ENCODE assay signal across 24 cellular contexts in genomic region chr1:156876281-156876680, GRCh38. TPM values are rescaled to one million over a fixed set of nuclear protein-coding genes. Genes with fewer than 3 reads are reported as not detected.
A peak's percentile ranks its signal among the peaks of the same experiment; 100 is the strongest.
DNase-seq lines count a peak whose midpoint lies in the region; ATAC-seq and TF ChIP-seq lines count a peak whose summit lies in the region.
"Had no signal": no experiment of that assay in that cellular context is flagged by ENCODE, and none has a peak within 500 bp of the region (broad histone marks: within the 10 kb centered on the region; RNA-seq: fewer than 3 reads in every experiment).

No MANE protein-coding gene starts in this region.

- no peaks in the 10 kb centered on the region for H3K9me3 ChIP-seq in thyroid gland
- H3K9me3 ChIP-seq: gastroesophageal sphincter, lower lobe of right lung, prostate gland, upper lobe of left lung had no signal

- H3K4me3 Mint-ChIP-seq in endothelial cell (ENCODE audit: unreplicated experiment): no peak overlapping the region
- H3K4me3 Mint-ChIP-seq: activated naive CD8-positive, alpha-beta T cell treated with anti-CD3 and anti-CD28 coated beads, Interleukin-2, amount 50 U/mL, for 24 hours; activated T-helper 17 cell treated with anti-CD3 and anti-CD28 coated beads, Interleukin-2, amount 50 U/mL, for 72 hours; CD4-positive, alpha-beta memory T cell; HFFc6; naive B cell; stimulated activated naive B cell treated with anti-CD40 and anti-IgM and Interleukin-4, amounts not matched to agents 10 μg/mL and 1 μg/mL and 100 μg/mL, for 72 hours had no signal

- ATAC-seq in Right ventricle myocardium inferior (no peak), left ventricle myocardium superior (no peak)
- ATAC-seq: activated CD4-positive, CD25-positive, alpha-beta regulatory T cell treated with anti-CD3 and anti-CD28 coated beads, Interleukin-2, amount 50 U/mL, for 24 hours; activated naive CD8-positive, alpha-beta T cell treated with anti-CD3 and anti-CD28 coated beads, Interleukin-2, amount 50 U/mL, for 24 hours; activated T-helper 17 cell treated with anti-CD3 and anti-CD28 coated beads, Interleukin-2, amount 50 U/mL, for 72 hours; gastroesophageal sphincter; lower lobe of right lung; stimulated activated naive B cell treated with anti-CD40 and anti-IgM and Interleukin-4, amounts not matched to agents 10 μg/mL and 1 μg/mL and 100 μg/mL, for 72 hours had no signal

- DNase-seq in Right ventricle myocardium inferior (ENCODE audit: missing footprints) (peak; percentile 59), left ventricle myocardium superior (no peak), endothelial cell (ENCODE audit: low spot score) (peak; percentile 59), retinal pigment epithelial cell (ENCODE audit: low read depth) (no peak), GF-D8 (lab: John Stamatoyannopoulos, UW) (no peak), thyroid gland (no peak)
- DNase-seq: 8988T; activated naive CD8-positive, alpha-beta T cell treated with anti-CD3 and anti-CD28 coated beads, Interleukin-2, amount 50 U/mL, for 24 hours; CD4-positive, alpha-beta memory T cell; DMS79 treated with DMSO at 0.1 percent for 48 hours; HFFc6; lower lobe of right lung; MV-4-11; naive B cell; NCI-H2029 treated with DMSO at 0.1 percent for 48 hours; NCI-H524 treated with DMSO at 0.1 percent for 48 hours; stimulated activated CD4-positive, alpha-beta T cell treated with anti-CD3 and anti-CD28 coated beads, Interleukin-12 subunit alpha, Interleukin-12 subunit beta, amount 100 ng/mL, for 4 hours; stimulated activated naive B cell treated with anti-CD40 and anti-IgM and Interleukin-4, amounts not matched to agents 10 μg/mL and 1 μg/mL and 100 μg/mL, for 72 hours; T-helper 2 cell had no signal

- peaks cover 10% of the 10 kb centered on the region for H3K27me3 Mint-ChIP-seq in endothelial cell (ENCODE audit: unreplicated experiment)

- intact Hi-C loops in Right ventricle myocardium inferior (cut with DNase I): no loop called here
- intact Hi-C loops in left ventricle myocardium superior (cut with micrococcal nuclease): no loop called here
- intact Hi-C loops in thyroid gland (cut with DNase I): no loop called here

- H3K27ac Mint-ChIP-seq in endothelial cell (ENCODE audit: unreplicated experiment): no peak overlapping the region
- H3K27ac Mint-ChIP-seq: activated naive CD8-positive, alpha-beta T cell treated with anti-CD3 and anti-CD28 coated beads, Interleukin-2, amount 50 U/mL, for 24 hours; activated T-helper 17 cell treated with anti-CD3 and anti-CD28 coated beads, Interleukin-2, amount 50 U/mL, for 72 hours; CD4-positive, alpha-beta memory T cell; HFFc6; naive B cell; stimulated activated naive B cell treated with anti-CD40 and anti-IgM and Interleukin-4, amounts not matched to agents 10 μg/mL and 1 μg/mL and 100 μg/mL, for 72 hours had no signal

- 28 to 39% methylated on average over 4 to 20 of the region's 21 CpGs for WGBS in thyroid gland, 2 donors

- no peaks in the 10 kb centered on the region for H3K9me3 Mint-ChIP-seq in endothelial cell (ENCODE audit: unreplicated experiment)
- H3K9me3 Mint-ChIP-seq: activated naive CD8-positive, alpha-beta T cell treated with anti-CD3 and anti-CD28 coated beads, Interleukin-2, amount 50 U/mL, for 24 hours; activated T-helper 17 cell treated with anti-CD3 and anti-CD28 coated beads, Interleukin-2, amount 50 U/mL, for 72 hours; CD4-positive, alpha-beta memory T cell; HFFc6; naive B cell; stimulated activated naive B cell treated with anti-CD40 and anti-IgM and Interleukin-4, amounts not matched to agents 10 μg/mL and 1 μg/mL and 100 μg/mL, for 72 hours had no signal

- no peaks in the 10 kb centered on the region for H3K4me1 ChIP-seq in thyroid gland
- H3K4me1 ChIP-seq: gastroesophageal sphincter, lower lobe of right lung, prostate gland, upper lobe of left lung had no signal

- no peak overlapping the region for H3K27ac ChIP-seq in thyroid gland
- H3K27ac ChIP-seq: gastroesophageal sphincter, lower lobe of right lung, prostate gland, upper lobe of left lung had no signal

- no peak for TF ChIP-seq POLR2A in thyroid gland (IDR thresholded peaks at IDR 0.05)

- H3K4me1 Mint-ChIP-seq in endothelial cell (ENCODE audit: unreplicated experiment): no peaks in the 10 kb centered on the region
- H3K4me1 Mint-ChIP-seq: activated naive CD8-positive, alpha-beta T cell treated with anti-CD3 and anti-CD28 coated beads, Interleukin-2, amount 50 U/mL, for 24 hours; activated T-helper 17 cell treated with anti-CD3 and anti-CD28 coated beads, Interleukin-2, amount 50 U/mL, for 72 hours; CD4-positive, alpha-beta memory T cell; naive B cell; stimulated activated naive B cell treated with anti-CD40 and anti-IgM and Interleukin-4, amounts not matched to agents 10 μg/mL and 1 μg/mL and 100 μg/mL, for 72 hours had no signal

- H3K4me3 ChIP-seq in retinal pigment epithelial cell (ENCODE audit: low read length) (no peak overlapping the region), thyroid gland (replicated peaks in 1 of 3) (no peak overlapping the region)
- H3K4me3 ChIP-seq: gastroesophageal sphincter, lower lobe of right lung, prostate gland, upper lobe of left lung had no signal

- no peaks in the 10 kb centered on the region for H3K36me3 ChIP-seq in thyroid gland
- H3K36me3 ChIP-seq: gastroesophageal sphincter, lower lobe of right lung, prostate gland, upper lobe of left lung had no signal

- no peaks in the 10 kb centered on the region for H3K27me3 ChIP-seq in thyroid gland
- H3K27me3 ChIP-seq: upper lobe of left lung had no signal

- TF ChIP-seq CTCF in endothelial cell (IDR thresholded peaks at IDR 0.05; ENCODE audit: unreplicated experiment) (no peak), retinal pigment epithelial cell (conservative IDR thresholded peaks at IDR 0.05; ENCODE audit: low read depth, low read length) (peak; percentile 38), thyroid gland (IDR thresholded peaks at IDR 0.05) (no peak)

- H3K36me3 Mint-ChIP-seq in endothelial cell (ENCODE audit: low read depth, unreplicated experiment): no peaks in the 10 kb centered on the region
- H3K36me3 Mint-ChIP-seq: CD4-positive, alpha-beta memory T cell; naive B cell; stimulated activated naive B cell treated with anti-CD40 and anti-IgM and Interleukin-4, amounts not matched to agents 10 μg/mL and 1 μg/mL and 100 μg/mL, for 72 hours had no signal

RNA-seq across cellular contexts. Expression of gene NTRK1, which starts 15.6 kb away (rescaled TPM):
- total RNA-seq in Right ventricle myocardium inferior: 2.4 TPM
- 0.69 TPM for total RNA-seq in left ventricle myocardium superior
- total RNA-seq in endothelial cell (ENCODE audit: unreplicated experiment): 0.23 TPM
- total RNA-seq in thyroid gland: 1 to 10 TPM in 1 of 4 donors, under 1 TPM in 3; 0.11 to 1.2 (median 0.63) TPM

RNA-seq across cellular contexts. Expression of gene PEAR1, which starts 17.2 kb away (rescaled TPM):
- total RNA-seq in Right ventricle myocardium inferior (8.1 TPM), left ventricle myocardium superior (8.2 TPM), endothelial cell (ENCODE audit: unreplicated experiment) (50.7 TPM), thyroid gland (10 to 100 TPM; 11.2 to 21.9 (median 14.4) TPM)
- total RNA-seq: activated T-helper 17 cell treated with anti-CD3 and anti-CD28 coated beads, Interleukin-2, amount 50 U/mL, for 72 hours had no signal

RNA-seq across cellular contexts. Expression of gene INSRR, which starts 17.4 kb away (rescaled TPM):
- 0.46 TPM for total RNA-seq in Right ventricle myocardium inferior
- total RNA-seq in left ventricle myocardium superior: 0.72 TPM
- total RNA-seq in endothelial cell (ENCODE audit: unreplicated experiment): not detected
- not detected for total RNA-seq in thyroid gland
- total RNA-seq: HFFc6, lower lobe of right lung had no signal

RNA-seq across cellular contexts. Expression of gene LRRC71, which starts 44.2 kb away (rescaled TPM):
- total RNA-seq in Right ventricle myocardium inferior: not detected
- 0.17 TPM for total RNA-seq in left ventricle myocardium superior
- total RNA-seq in endothelial cell (ENCODE audit: unreplicated experiment): 0.95 TPM
- total RNA-seq in thyroid gland: not detected
- total RNA-seq: activated T-helper 17 cell treated with anti-CD3 and anti-CD28 coated beads, Interleukin-2, amount 50 U/mL, for 72 hours; CD4-positive, alpha-beta memory T cell had no signal

RNA-seq across cellular contexts. Expression of gene SH2D2A, which starts 59.6 kb away (rescaled TPM):
- total RNA-seq in Right ventricle myocardium inferior: 2.2 TPM
- 1.0 TPM for total RNA-seq in left ventricle myocardium superior
- not detected for total RNA-seq in endothelial cell (ENCODE audit: unreplicated experiment)
- total RNA-seq in thyroid gland: 1 to 10 TPM; 1.2 to 3.3 (median 2.0) TPM

Comparison
In these comparisons a context has a peak if more than half of its experiments do, and no peak if none do; other contexts are left out.
1. DNase-seq: peak in Right ventricle myocardium inferior (single experiment) and endothelial cell (single experiment); none in left ventricle myocardium superior (single experiment), retinal pigment epithelial cell (single experiment), GF-D8 (single experiment) and thyroid gland (0 of 2).